ENCODE assay signal across 27 cellular contexts in genomic region chr2:187081409-187081808, GRCh38.
"Had no signal": no experiment of that assay in that cellular context is flagged by ENCODE, and none has a peak within 500 bp of the region (broad histone marks: within the 10 kb centered on the region; RNA-seq: fewer than 3 reads in every experiment).

No MANE protein-coding gene starts in this region.

- ATAC-seq: activated naive CD8-positive, alpha-beta T cell treated with anti-CD3 and anti-CD28 coated beads, Interleukin-2, amount 50 U/mL, for 24 hours; activated T-cell treated with anti-CD3 and anti-CD28 coated beads, Interleukin-2, amount 50 U/mL, for 72 hours; body of pancreas; gastroesophageal sphincter; WTC11 had no signal

- H3K36me3 Mint-ChIP-seq: activated naive CD4-positive, alpha-beta T cell treated with anti-CD3 and anti-CD28 coated beads, Interleukin-2, amount 50 U/mL, for 24 hours; activated naive CD8-positive, alpha-beta T cell treated with anti-CD3 and anti-CD28 coated beads for 36 hours; WTC11 had no signal

- H3K27me3 Mint-ChIP-seq: activated CD4-positive, alpha-beta memory T cell treated with anti-CD3 and anti-CD28 coated beads, Interleukin-2, amount 10 ng/mL, durations not matched to agents 7 days and 5 days; activated CD4-positive, alpha-beta T cell treated with anti-CD3 and anti-CD28 coated beads, Interleukin-2, amount 10 ng/mL, durations not matched to agents 7 days and 5 days; activated naive CD4-positive, alpha-beta T cell treated with anti-CD3 and anti-CD28 coated beads, Interleukin-2, amount 50 U/mL, for 24 hours; activated naive CD8-positive, alpha-beta T cell treated with anti-CD3 and anti-CD28 coated beads for 36 hours; activated naive CD8-positive, alpha-beta T cell treated with anti-CD3 and anti-CD28 coated beads, Interleukin-2, amount 50 U/mL, for 24 hours; activated T-cell treated with anti-CD3 and anti-CD28 coated beads, Interleukin-2, amount 50 U/mL, for 24 hours; central memory CD8-positive, alpha-beta T cell; dendritic cell treated with granulocyte-macrophage colony-stimulating factor and Interleukin-4, amounts not matched to agents 40 ng/mL and 50 ng/mL, for 4 days had no signal

- H3K27ac Mint-ChIP-seq: activated CD4-positive, alpha-beta memory T cell treated with anti-CD3 and anti-CD28 coated beads, Interleukin-2, amount 10 ng/mL, durations not matched to agents 7 days and 5 days; activated CD4-positive, alpha-beta T cell treated with anti-CD3 and anti-CD28 coated beads, Interleukin-2, amount 10 ng/mL, durations not matched to agents 7 days and 5 days; activated naive CD4-positive, alpha-beta T cell treated with anti-CD3 and anti-CD28 coated beads for 36 hours; activated naive CD4-positive, alpha-beta T cell treated with anti-CD3 and anti-CD28 coated beads, Interleukin-2, amount 50 U/mL, for 24 hours; activated naive CD8-positive, alpha-beta T cell treated with anti-CD3 and anti-CD28 coated beads for 36 hours; activated naive CD8-positive, alpha-beta T cell treated with anti-CD3 and anti-CD28 coated beads, Interleukin-2, amount 50 U/mL, for 24 hours; activated T-cell treated with anti-CD3 and anti-CD28 coated beads, Interleukin-2, amount 50 U/mL, for 24 hours; activated T-cell treated with anti-CD3 and anti-CD28 coated beads, Interleukin-2, amount 50 U/mL, for 72 hours; dendritic cell treated with granulocyte-macrophage colony-stimulating factor and Interleukin-4, amounts not matched to agents 40 ng/mL and 50 ng/mL, for 4 days; WTC11 had no signal

- H3K9me3 Mint-ChIP-seq: activated CD4-positive, alpha-beta memory T cell treated with anti-CD3 and anti-CD28 coated beads, Interleukin-2, amount 10 ng/mL, durations not matched to agents 7 days and 5 days; activated CD4-positive, alpha-beta T cell treated with anti-CD3 and anti-CD28 coated beads, Interleukin-2, amount 10 ng/mL, durations not matched to agents 7 days and 5 days; activated naive CD4-positive, alpha-beta T cell treated with anti-CD3 and anti-CD28 coated beads for 36 hours; activated naive CD8-positive, alpha-beta T cell treated with anti-CD3 and anti-CD28 coated beads for 36 hours; activated naive CD8-positive, alpha-beta T cell treated with anti-CD3 and anti-CD28 coated beads, Interleukin-2, amount 50 U/mL, for 24 hours had no signal

- H3K4me1 Mint-ChIP-seq: activated CD4-positive, alpha-beta memory T cell treated with anti-CD3 and anti-CD28 coated beads, Interleukin-2, amount 10 ng/mL, durations not matched to agents 7 days and 5 days; activated CD4-positive, alpha-beta T cell treated with anti-CD3 and anti-CD28 coated beads, Interleukin-2, amount 10 ng/mL, durations not matched to agents 7 days and 5 days; activated naive CD4-positive, alpha-beta T cell treated with anti-CD3 and anti-CD28 coated beads, Interleukin-2, amount 50 U/mL, for 24 hours; activated naive CD8-positive, alpha-beta T cell treated with anti-CD3 and anti-CD28 coated beads for 36 hours; activated naive CD8-positive, alpha-beta T cell treated with anti-CD3 and anti-CD28 coated beads, Interleukin-2, amount 50 U/mL, for 24 hours; central memory CD8-positive, alpha-beta T cell; WTC11 had no signal

- DNase-seq: activated CD4-positive, alpha-beta memory T cell treated with anti-CD3 and anti-CD28 coated beads, Interleukin-2, amount 10 ng/mL, durations not matched to agents 7 days and 5 days; activated CD4-positive, alpha-beta T cell treated with anti-CD3 and anti-CD28 coated beads for 1 hour; activated CD4-positive, alpha-beta T cell treated with anti-CD3 and anti-CD28 coated beads for 4 hours; activated CD4-positive, alpha-beta T cell treated with anti-CD3 and anti-CD28 coated beads, Interleukin-2, amount 10 ng/mL, durations not matched to agents 7 days and 5 days; activated CD4-positive, alpha-beta T cell treated with anti-CD3 and anti-CD28 coated beads, Interleukin-2, amount 50 U/mL, for 4 hours; activated CD8-positive, alpha-beta memory T cell treated with anti-CD3 and anti-CD28 coated beads, Interleukin-2, amount 50 U/mL, for 48 hours; activated effector memory CD4-positive, alpha-beta T cell treated with Interleukin-2 at 50 U/mL for 16 hours; activated naive CD4-positive, alpha-beta T cell treated with anti-CD3 and anti-CD28 coated beads for 36 hours; activated naive CD8-positive, alpha-beta T cell treated with anti-CD3 and anti-CD28 coated beads for 36 hours; activated naive CD8-positive, alpha-beta T cell treated with anti-CD3 and anti-CD28 coated beads, Interleukin-2, amount 50 U/mL, for 24 hours; activated T-cell treated with anti-CD3 and anti-CD28 coated beads for 4 hours; activated T-cell treated with anti-CD3 and anti-CD28 coated beads, Interleukin-2, amount 50 U/mL, for 24 hours; activated T-cell treated with anti-CD3 and anti-CD28 coated beads, Interleukin-2, amount 50 U/mL, for 72 hours; adrenal gland; amygdala; aorta; body of pancreas; dorsolateral prefrontal cortex; effector memory CD4-positive, alpha-beta T cell; esophagus squamous epithelium; foreskin melanocyte; T-helper 2 cell had no signal

- H3K4me3 Mint-ChIP-seq: activated CD4-positive, alpha-beta memory T cell treated with anti-CD3 and anti-CD28 coated beads, Interleukin-2, amount 10 ng/mL, durations not matched to agents 7 days and 5 days; activated CD4-positive, alpha-beta T cell treated with anti-CD3 and anti-CD28 coated beads, Interleukin-2, amount 10 ng/mL, durations not matched to agents 7 days and 5 days; activated naive CD4-positive, alpha-beta T cell treated with anti-CD3 and anti-CD28 coated beads for 36 hours; activated naive CD4-positive, alpha-beta T cell treated with anti-CD3 and anti-CD28 coated beads, Interleukin-2, amount 50 U/mL, for 24 hours; activated naive CD8-positive, alpha-beta T cell treated with anti-CD3 and anti-CD28 coated beads for 36 hours; activated naive CD8-positive, alpha-beta T cell treated with anti-CD3 and anti-CD28 coated beads, Interleukin-2, amount 50 U/mL, for 24 hours; activated T-cell treated with anti-CD3 and anti-CD28 coated beads, Interleukin-2, amount 50 U/mL, for 24 hours; activated T-cell treated with anti-CD3 and anti-CD28 coated beads, Interleukin-2, amount 50 U/mL, for 72 hours; central memory CD8-positive, alpha-beta T cell; dendritic cell treated with granulocyte-macrophage colony-stimulating factor and Interleukin-4, amounts not matched to agents 40 ng/mL and 50 ng/mL, for 4 days; WTC11 had no signal
